In the genomic region with DNA sequence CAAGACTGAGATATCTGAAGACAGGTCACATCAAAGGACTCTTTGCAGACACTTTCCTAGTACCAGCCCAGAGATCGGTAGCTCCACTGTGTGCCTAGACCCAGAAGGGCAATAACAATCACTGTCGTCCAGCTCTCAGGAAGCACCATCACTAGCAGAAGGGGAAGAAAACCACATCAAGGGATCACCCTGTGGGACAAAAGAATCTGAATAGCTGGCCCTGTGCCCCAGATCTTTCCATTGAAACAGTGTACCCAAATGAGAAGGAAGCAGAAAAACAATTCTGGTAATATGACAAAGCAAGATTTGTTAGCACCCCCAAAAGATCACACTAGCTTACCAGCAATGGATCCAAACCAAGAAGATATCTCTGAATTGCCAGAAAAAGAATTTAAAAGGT, we compare ENCODE assay signal across 21 cellular contexts.
"Had no signal": no experiment of that assay in that cellular context is flagged by ENCODE, and none has a peak within 500 bp of the region (broad histone marks: within the 10 kb centered on the region; RNA-seq: fewer than 3 reads in every experiment).

No MANE protein-coding gene starts in this region.

- H3K4me1 Mint-ChIP-seq: memory B cell; stimulated activated memory B cell treated with anti-CD40 and anti-IgM and Interleukin-4, amounts not matched to agents 10 μg/mL and 1 μg/mL and 100 μg/mL, for 72 hours had no signal

- H3K27ac ChIP-seq: colonic mucosa, esophagus muscularis mucosa, gastrocnemius medialis, heart right ventricle, left lung, lower lobe of right lung, parathyroid adenoma, psoas muscle, right lobe of liver, thoracic aorta, transverse colon had no signal

- H3K4me1 ChIP-seq: colonic mucosa, esophagus muscularis mucosa, gastrocnemius medialis, heart right ventricle, left lung, lower lobe of right lung, parathyroid adenoma, psoas muscle, right lobe of liver, transverse colon had no signal

- H3K36me3 Mint-ChIP-seq: stimulated activated memory B cell treated with anti-CD40 and anti-IgM and Interleukin-4, amounts not matched to agents 10 μg/mL and 1 μg/mL and 100 μg/mL, for 72 hours had no signal

- H3K9ac ChIP-seq: parathyroid adenoma had no signal

- H3K36me3 ChIP-seq: colonic mucosa, esophagus muscularis mucosa, gastrocnemius medialis, heart right ventricle, left lung, lower lobe of right lung, right lobe of liver, thoracic aorta, transverse colon had no signal

- DNase-seq: colonic mucosa; effector CD8-positive, alpha-beta T cell; gastrocnemius medialis; heart right ventricle; left lung; lower lobe of right lung; midbrain; occipital lobe; psoas muscle; retina; right lobe of liver; stimulated activated CD4-positive, alpha-beta T cell treated with anti-CD3 and anti-CD28 coated beads, Interleukin-4, amount 100 ng/mL, for 1 hour; stimulated activated CD8-positive, alpha-beta memory T cell treated with anti-CD3 and anti-CD28 coated beads, Interleukin-4, amount 100 ng/mL, for 48 hours; transverse colon had no signal

- H3K4me3 Mint-ChIP-seq: memory B cell; natural killer cell treated with Interleukin-12 subunit alpha and Interleukin-12 subunit beta and Interleukin-15 and Interleukin-18, amount 100 ng/mL, for 72 hours; stimulated activated memory B cell treated with anti-CD40 and anti-IgM and Interleukin-4, amounts not matched to agents 10 μg/mL and 1 μg/mL and 100 μg/mL, for 72 hours; stimulated activated naive CD8-positive, alpha-beta T cell treated with anti-CD3 and anti-CD28 coated beads, Interleukin-15, Interleukin-2, amounts not matched to agents 100 ng/mL and 50 ng/mL, for 24 hours had no signal

- H3K4me3 ChIP-seq: colonic mucosa, esophagus muscularis mucosa, gastrocnemius medialis, heart right ventricle, left lung, lower lobe of right lung, psoas muscle, right lobe of liver, thoracic aorta, transverse colon had no signal

- H3K27me3 ChIP-seq: colonic mucosa, esophagus muscularis mucosa, gastrocnemius medialis, heart right ventricle, left lung, right lobe of liver, transverse colon had no signal

- H2AFZ ChIP-seq: parathyroid adenoma had no signal

- ATAC-seq: gastrocnemius medialis; heart right ventricle; lower lobe of right lung; natural killer cell treated with Interleukin-12 subunit alpha and Interleukin-12 subunit beta and Interleukin-15 and Interleukin-18, amount 100 ng/mL, for 72 hours; psoas muscle; right lobe of liver; stimulated activated memory B cell treated with anti-CD40 and anti-IgM and Interleukin-4, amounts not matched to agents 10 μg/mL and 1 μg/mL and 100 μg/mL, for 72 hours had no signal

- H3K9me3 ChIP-seq: colonic mucosa, gastrocnemius medialis, psoas muscle, right lobe of liver had no signal

- H3K27me3 Mint-ChIP-seq: memory B cell; natural killer cell treated with Interleukin-12 subunit alpha and Interleukin-12 subunit beta and Interleukin-15 and Interleukin-18, amount 100 ng/mL, for 72 hours; stimulated activated memory B cell treated with anti-CD40 and anti-IgM and Interleukin-4, amounts not matched to agents 10 μg/mL and 1 μg/mL and 100 μg/mL, for 72 hours; stimulated activated naive CD8-positive, alpha-beta T cell treated with anti-CD3 and anti-CD28 coated beads, Interleukin-15, Interleukin-2, amounts not matched to agents 100 ng/mL and 50 ng/mL, for 24 hours had no signal

- H3K27ac Mint-ChIP-seq: memory B cell; natural killer cell treated with Interleukin-12 subunit alpha and Interleukin-12 subunit beta and Interleukin-15 and Interleukin-18, amount 100 ng/mL, for 72 hours; stimulated activated memory B cell treated with anti-CD40 and anti-IgM and Interleukin-4, amounts not matched to agents 10 μg/mL and 1 μg/mL and 100 μg/mL, for 72 hours; stimulated activated naive CD8-positive, alpha-beta T cell treated with anti-CD3 and anti-CD28 coated beads, Interleukin-15, Interleukin-2, amounts not matched to agents 100 ng/mL and 50 ng/mL, for 24 hours had no signal
